14 cellular contexts compared by ENCODE assay signal in the genomic region with DNA sequence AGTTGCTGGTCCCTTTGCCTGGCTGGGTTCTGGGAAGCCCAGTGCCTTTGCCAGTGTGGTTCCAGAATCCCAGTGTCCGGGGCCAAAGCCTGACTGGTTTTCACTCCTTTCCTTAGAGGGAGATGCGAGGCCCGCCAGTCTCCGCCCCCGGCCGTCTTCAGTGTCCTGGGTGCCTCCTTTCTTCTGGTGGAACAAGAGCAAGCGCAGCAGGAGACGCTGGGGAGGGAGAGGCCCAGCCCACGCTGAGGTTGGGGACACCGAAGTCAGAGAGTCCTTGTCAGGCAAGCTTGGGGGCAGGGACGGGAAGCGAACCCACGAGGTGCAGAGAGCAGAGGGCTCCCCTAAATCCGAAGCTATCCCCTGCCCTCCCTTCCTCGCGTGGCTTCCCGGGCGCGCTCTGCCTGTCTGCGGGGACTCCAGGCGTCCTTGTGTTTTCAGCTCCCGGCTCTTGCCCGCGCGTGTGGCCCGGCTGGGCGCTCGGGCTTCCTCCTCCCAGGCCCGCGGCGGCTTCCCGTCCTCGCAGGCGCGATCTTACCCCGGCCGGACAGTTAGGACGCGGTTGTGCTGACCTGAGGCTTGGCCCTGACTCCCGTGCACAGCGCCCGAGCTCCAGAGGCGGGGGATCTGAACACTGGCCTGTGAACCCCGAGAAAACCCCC.
DNase-seq lines count a peak whose midpoint lies in the region; ATAC-seq, FAIRE-seq and TF ChIP-seq lines count a peak whose summit lies in the region.
"Had no signal": no experiment of that assay in that cellular context is flagged by ENCODE, and none has a peak within 500 bp of the region (broad histone marks: within the 10 kb centered on the region; RNA-seq: fewer than 3 reads in every experiment).

No MANE protein-coding gene starts in this region.

- no peak for TF ChIP-seq CTCF in cardiac muscle cell (IDR thresholded peaks at IDR 0.05; ENCODE audit: low read depth, low read length)
- TF ChIP-seq CTCF in keratinocyte (optimal IDR thresholded peaks at IDR 0.05 in 1 of 3, IDR thresholded peaks at IDR 0.05 in 1 of 3, conservative IDR thresholded peaks at IDR 0.05 in 1 of 3; ENCODE audit: extremely low read depth in 1 of 3, insufficient read depth in 2 of 3, low read length in 3 of 3): no peak
- TF ChIP-seq CTCF in upper lobe of right lung (IDR thresholded peaks at IDR 0.05): no peak

- H3K79me2 ChIP-seq in keratinocyte (ENCODE audit: control insufficient read depth, insufficient read depth, low read length): no peaks in the 10 kb centered on the region

- H3K4me1 ChIP-seq in cardiac muscle cell (ENCODE audit: low read depth) (no peaks in the 10 kb centered on the region), keratinocyte (ENCODE audit: control insufficient read depth, extremely low read depth, insufficient read depth, low read length) (peaks cover 2% of the 10 kb centered on the region), upper lobe of right lung (no peaks in the 10 kb centered on the region)
- H3K4me1 ChIP-seq in CD4-positive, alpha-beta memory T cell (ENCODE audit: insufficient read depth, low read length): no peaks in the 10 kb centered on the region

- DNase-seq in cardiac muscle cell (ENCODE audit: low read depth in 1 of 2, low spot score in 1 of 2) (peak; percentile 14 to 22), Right ventricle myocardium inferior (ENCODE audit: missing footprints) (no peak), dermis blood vessel endothelial cell (peak; percentile 2), keratinocyte (ENCODE audit: low read depth, low spot score) (no peak), upper lobe of right lung (no peak), GOT3 (lab: John Stamatoyannopoulos, UW) (no peak)
- DNase-seq in CD4-positive, alpha-beta memory T cell: no peak
- DNase-seq: activated CD8-positive, alpha-beta memory T cell treated with anti-CD3 and anti-CD28 coated beads for 24 hours; activated naive CD8-positive, alpha-beta T cell treated with anti-CD3 and anti-CD28 coated beads for 36 hours; effector memory CD8-positive, alpha-beta T cell; NCI-H2029 treated with DMSO at 0.1 percent for 48 hours; stimulated activated CD4-positive, alpha-beta T cell treated with anti-CD3 and anti-CD28 coated beads, Interleukin-2, amount 100 ng/mL, for 48 hours had no signal

- CTCF ChIA-PET in CD4-positive, alpha-beta memory T cell (lab: Charles Lee; ENCODE audit: partially characterized antibody): interaction anchor here (1.0 kb wide), 1 partner anchor 12 kb away, joined by 3 read pairs; no protein-coding TSS in a partner anchor

- H2AFZ ChIP-seq in keratinocyte (ENCODE audit: control insufficient read depth, low read length): peak overlapping the region; percentile 78

- H3K27me3 Mint-ChIP-seq in CD4-positive, alpha-beta memory T cell: peaks cover 34 to 39% of the 10 kb centered on the region in 2 donors

- dilution Hi-C loops in keratinocyte (cut with MboI; ENCODE audit: extremely low pct_ligation_motif_present, low sequenced_read_pairs): no loop called here

- POLR2A ChIA-PET in CD4-positive, alpha-beta memory T cell (lab: Charles Lee; ENCODE audit: partially characterized antibody): no interaction called here

- peak overlapping the region; percentile 51 for H3K4me2 ChIP-seq in keratinocyte (ENCODE audit: control insufficient read depth, extremely low read depth, insufficient read depth, low read depth, low read length)

- ATAC-seq in Right ventricle myocardium inferior (no peak), upper lobe of right lung (peak; percentile 29), HG02588 (IDR thresholded peaks at IDR 0.05; ENCODE audit: unreplicated experiment) (no peak)
- ATAC-seq: effector memory CD8-positive, alpha-beta T cell had no signal

- H3K9ac ChIP-seq in keratinocyte (ENCODE audit: control insufficient read depth, extremely low read depth, insufficient read depth, low read length): no peak overlapping the region

- H3K9me1 ChIP-seq in keratinocyte (ENCODE audit: control insufficient read depth, extremely low read depth, insufficient read depth, low read length): no peaks in the 10 kb centered on the region

- H3K4me3 ChIP-seq in cardiac muscle cell (no peak overlapping the region), keratinocyte (ENCODE audit: control insufficient read depth in 2 of 3, extremely low read depth in 1 of 3, insufficient read depth in 2 of 3, low read depth in 1 of 3, low read length in 3 of 3) (peak overlapping the region in 1 of 3 experiments; percentile 37), upper lobe of right lung (no peak overlapping the region)
- H3K4me3 ChIP-seq in CD4-positive, alpha-beta memory T cell (ENCODE audit: low read length in 2 of 2): no peak overlapping the region

- H3K9me3 Mint-ChIP-seq in CD4-positive, alpha-beta memory T cell: peaks cover 4 to 20% (median 8%) of the 10 kb centered on the region in 8 donors

- H3K36me3 ChIP-seq in cardiac muscle cell: no peaks in the 10 kb centered on the region
- H3K36me3 ChIP-seq in keratinocyte (ENCODE audit: control insufficient read depth in 2 of 2, extremely low read depth in 1 of 2, insufficient read depth in 2 of 2, low read length in 2 of 2): no peaks in the 10 kb centered on the region
- H3K36me3 ChIP-seq in upper lobe of right lung: no peaks in the 10 kb centered on the region
- no peaks in the 10 kb centered on the region for H3K36me3 ChIP-seq in CD4-positive, alpha-beta memory T cell (ENCODE audit: insufficient read depth, low read length)

- FAIRE-seq in keratinocyte (lab: Jason Lieb, UNC): no peak

- H3K9me3 ChIP-seq in cardiac muscle cell (ENCODE audit: low read depth): no peaks in the 10 kb centered on the region
- H3K9me3 ChIP-seq in keratinocyte (ENCODE audit: control insufficient read depth, low read depth, low read length): no peaks in the 10 kb centered on the region
- no peaks in the 10 kb centered on the region for H3K9me3 ChIP-seq in upper lobe of right lung
- H3K9me3 ChIP-seq in CD4-positive, alpha-beta memory T cell (ENCODE audit: control insufficient read depth in 1 of 2, low read length in 2 of 2): peaks cover 0 to 3% of the 10 kb centered on the region in 2 donors

- no peak overlapping the region for H3K27ac ChIP-seq in cardiac muscle cell
- H3K27ac ChIP-seq in keratinocyte (ENCODE audit: control insufficient read depth, insufficient read depth, low read length): no peak overlapping the region
- H3K27ac ChIP-seq in upper lobe of right lung: no peak overlapping the region
- no peak overlapping the region for H3K27ac ChIP-seq in CD4-positive, alpha-beta memory T cell (ENCODE audit: low read depth, low read length)

- H4K20me1 ChIP-seq in keratinocyte (ENCODE audit: control insufficient read depth, extremely low read depth, insufficient read depth, low read length): no peaks in the 10 kb centered on the region

- peaks cover 2% of the 10 kb centered on the region in 2 donors for H3K36me3 Mint-ChIP-seq in CD4-positive, alpha-beta memory T cell
- H3K36me3 Mint-ChIP-seq: activated naive CD8-positive, alpha-beta T cell treated with anti-CD3 and anti-CD28 coated beads for 36 hours had no signal

- no peaks in the 10 kb centered on the region for H3K4me1 Mint-ChIP-seq in CD4-positive, alpha-beta memory T cell
- H3K4me1 Mint-ChIP-seq: activated naive CD8-positive, alpha-beta T cell treated with anti-CD3 and anti-CD28 coated beads for 36 hours; B cell had no signal

- no peak overlapping the region for H3K4me3 Mint-ChIP-seq in CD4-positive, alpha-beta memory T cell
- H3K4me3 Mint-ChIP-seq: activated naive CD8-positive, alpha-beta T cell treated with anti-CD3 and anti-CD28 coated beads for 36 hours; B cell; effector memory CD8-positive, alpha-beta T cell had no signal

- H3K27ac Mint-ChIP-seq in CD4-positive, alpha-beta memory T cell: no peak overlapping the region
- H3K27ac Mint-ChIP-seq: activated naive CD8-positive, alpha-beta T cell treated with anti-CD3 and anti-CD28 coated beads for 36 hours; B cell; effector memory CD8-positive, alpha-beta T cell had no signal

- intact Hi-C loops in Right ventricle myocardium inferior (cut with DNase I): no loop called here
- intact Hi-C loops in upper lobe of right lung (cut with DNase I): no loop called here
- intact Hi-C loops in CD4-positive, alpha-beta memory T cell (cut with micrococcal nuclease): no loop called here

- H3K27me3 ChIP-seq in cardiac muscle cell: peaks cover 70% of the 10 kb centered on the region
- peaks cover 12% of the 10 kb centered on the region for H3K27me3 ChIP-seq in keratinocyte (ENCODE audit: control insufficient read depth, extremely low read depth, insufficient read depth, low read length)
- H3K27me3 ChIP-seq in upper lobe of right lung: peaks cover 27% of the 10 kb centered on the region
- peaks cover 5% of the 10 kb centered on the region for H3K27me3 ChIP-seq in CD4-positive, alpha-beta memory T cell (ENCODE audit: insufficient read depth, low read length)

Comparison
In these comparisons a context has a peak if more than half of its experiments do, and no peak if none do; other contexts are left out.
1. DNase-seq: peak in cardiac muscle cell (2 of 2) and dermis blood vessel endothelial cell (single experiment); none in Right ventricle myocardium inferior (single experiment), keratinocyte (single experiment), upper lobe of right lung (single experiment), GOT3 (single experiment) and CD4-positive, alpha-beta memory T cell (0 of 5).